Comparison of ENCODE assay signal across 9 cellular contexts in genomic region chrX:45714864-45715263, GRCh38.
DNase-seq lines count a peak whose midpoint lies in the region; ATAC-seq lines count a peak whose summit lies in the region.
"Had no signal": no experiment of that assay in that cellular context is flagged by ENCODE, and none has a peak within 500 bp of the region (broad histone marks: within the 10 kb centered on the region; RNA-seq: fewer than 3 reads in every experiment).

No MANE protein-coding gene starts in this region.

- peaks cover 17 to 41% of the 10 kb centered on the region in 2 donors for H3K4me1 Mint-ChIP-seq in stimulated activated naive B cell treated with anti-CD40 and anti-IgM and Interleukin-4, amounts not matched to agents 10 μg/mL and 1 μg/mL and 100 μg/mL, for 72 hours

- H3K27ac Mint-ChIP-seq in stimulated activated naive B cell treated with anti-CD40 and anti-IgM and Interleukin-4, amounts not matched to agents 10 μg/mL and 1 μg/mL and 100 μg/mL, for 72 hours: no peak overlapping the region
- H3K27ac Mint-ChIP-seq: CD4-positive, alpha-beta memory T cell had no signal

- peak overlapping the region; percentile 35 for H3K27ac ChIP-seq in epithelial cell of prostate

- peak; percentile 16 to 22 for ATAC-seq in stimulated activated naive B cell treated with anti-CD40 and anti-IgM and Interleukin-4, amounts not matched to agents 10 μg/mL and 1 μg/mL and 100 μg/mL, for 72 hours (replicated peaks)

- H3K9me3 Mint-ChIP-seq in stimulated activated naive B cell treated with anti-CD40 and anti-IgM and Interleukin-4, amounts not matched to agents 10 μg/mL and 1 μg/mL and 100 μg/mL, for 72 hours: peaks cover 0 to 1% of the 10 kb centered on the region in 2 donors
- H3K9me3 Mint-ChIP-seq: CD4-positive, alpha-beta memory T cell had no signal

- peaks cover 0 to 17% of the 10 kb centered on the region in 2 donors for H3K27me3 Mint-ChIP-seq in stimulated activated naive B cell treated with anti-CD40 and anti-IgM and Interleukin-4, amounts not matched to agents 10 μg/mL and 1 μg/mL and 100 μg/mL, for 72 hours
- H3K27me3 Mint-ChIP-seq: CD4-positive, alpha-beta memory T cell had no signal

- DNase-seq in activated T-cell treated with anti-CD3 and anti-CD28 coated beads for 48 hours (ENCODE audit: low read depth) (peak; percentile 2), NCI-H226 (peak; percentile 32), epithelial cell of prostate (ENCODE audit: low read depth, low spot score) (no peak), epidermal melanocyte (ENCODE audit: insufficient read length, low spot score) (no peak), GM19238 (ENCODE audit: insufficient read length, low spot score) (no peak), amygdala (lab: John Stamatoyannopoulos, UW) (no peak)
- no peak for DNase-seq in activated T-cell treated with anti-CD3 and anti-CD28 coated beads, Interleukin-2, amount 50 U/mL, for 48 hours
- peak; percentile 9 for DNase-seq in stimulated activated naive B cell treated with anti-CD40 and anti-IgM and Interleukin-4, amounts not matched to agents 10 μg/mL and 1 μg/mL and 100 μg/mL, for 72 hours
- DNase-seq: CD4-positive, alpha-beta memory T cell had no signal

- H3K36me3 Mint-ChIP-seq in stimulated activated naive B cell treated with anti-CD40 and anti-IgM and Interleukin-4, amounts not matched to agents 10 μg/mL and 1 μg/mL and 100 μg/mL, for 72 hours: no peaks in the 10 kb centered on the region
- H3K36me3 Mint-ChIP-seq: CD4-positive, alpha-beta memory T cell had no signal

- no peak overlapping the region for H3K4me3 Mint-ChIP-seq in stimulated activated naive B cell treated with anti-CD40 and anti-IgM and Interleukin-4, amounts not matched to agents 10 μg/mL and 1 μg/mL and 100 μg/mL, for 72 hours
- H3K4me3 Mint-ChIP-seq: CD4-positive, alpha-beta memory T cell had no signal

Comparison
In these comparisons a context has a peak if more than half of its experiments do, and no peak if none do; other contexts are left out.
1. DNase-seq: peak in activated T-cell treated with anti-CD3 and anti-CD28 coated beads for 48 hours (single experiment), NCI-H226 (single experiment) and stimulated activated naive B cell treated with anti-CD40 and anti-IgM and Interleukin-4, amounts not matched to agents 10 μg/mL and 1 μg/mL and 100 μg/mL, for 72 hours (single experiment); none in activated T-cell treated with anti-CD3 and anti-CD28 coated beads, Interleukin-2, amount 50 U/mL, for 48 hours (0 of 2), epithelial cell of prostate (single experiment), epidermal melanocyte (single experiment), GM19238 (single experiment) and amygdala (0 of 56).